12 cellular contexts compared by ENCODE assay signal in genomic region chr14:74582910-74583581, GRCh38. TPM values are rescaled to one million over a fixed set of nuclear protein-coding genes. Genes with fewer than 3 reads are reported as not detected.
DNase-seq lines count a peak whose midpoint lies in the region; TF ChIP-seq lines count a peak whose summit lies in the region.
"Had no signal": no experiment of that assay in that cellular context is flagged by ENCODE, and none has a peak within 500 bp of the region (broad histone marks: within the 10 kb centered on the region; RNA-seq: fewer than 3 reads in every experiment).

No MANE protein-coding gene starts in this region.

- no peak overlapping the region for H3K4me3 ChIP-seq in breast epithelium
- no peak overlapping the region for H3K4me3 ChIP-seq in skeletal muscle satellite cell (ENCODE audit: low read length)
- H3K4me3 ChIP-seq: left lung had no signal

- H3K27me3 ChIP-seq in breast epithelium (no peaks in the 10 kb centered on the region), skeletal muscle satellite cell (ENCODE audit: control insufficient read depth, insufficient read depth, low read length) (no peaks in the 10 kb centered on the region)
- H3K27me3 ChIP-seq: left lung had no signal

- CTCF ChIA-PET in Calu3 (lab: Charles Lee), result no interaction called here

- H3K9me3 Mint-ChIP-seq in Calu3 (ENCODE audit: low read depth, unreplicated experiment), result no peaks in the 10 kb centered on the region

- BruUV-seq in Calu3 (replicated peaks; lab: Mats Ljungman, UMichigan), result no TSS peak

- H3K4me3 Mint-ChIP-seq in Calu3 (ENCODE audit: low read depth, unreplicated experiment), result no peak overlapping the region

- peak overlapping the region; percentile 22 for H3K9ac ChIP-seq in skeletal muscle satellite cell (ENCODE audit: low read depth, low read length)

- peaks cover 14% of the 10 kb centered on the region for H3K4me1 Mint-ChIP-seq in Calu3 (ENCODE audit: low read depth, unreplicated experiment)

- TF ChIP-seq POLR2A in breast epithelium (IDR thresholded peaks at IDR 0.05), result no peak
- TF ChIP-seq POLR2A in erythroblast (IDR thresholded peaks at IDR 0.05; ENCODE audit: low read length), result no peak

- H3K9me3 ChIP-seq in breast epithelium, result no peaks in the 10 kb centered on the region
- H3K9me3 ChIP-seq in skeletal muscle satellite cell (replicated peaks; ENCODE audit: low read length), result no peaks in the 10 kb centered on the region
- H3K9me3 ChIP-seq: left lung had no signal

- peak overlapping the region; percentile 26 to 74 for H3K27ac ChIP-seq in breast epithelium
- H3K27ac ChIP-seq: left lung had no signal

- no peaks in the 10 kb centered on the region for H3K36me3 Mint-ChIP-seq in Calu3 (ENCODE audit: insufficient read depth, unreplicated experiment)

- no peaks in the 10 kb centered on the region for H3K36me3 ChIP-seq in breast epithelium
- H3K36me3 ChIP-seq in skeletal muscle satellite cell (ENCODE audit: insufficient read depth, low read length), result peaks cover 78% of the 10 kb centered on the region
- H3K36me3 ChIP-seq: left lung had no signal

- no peaks in the 10 kb centered on the region for H3K27me3 Mint-ChIP-seq in Calu3 (ENCODE audit: unreplicated experiment)

- TF ChIP-seq CTCF in breast epithelium (IDR thresholded peaks at IDR 0.05) (no peak), Calu3 (IDR thresholded peaks at IDR 0.05; ENCODE audit: unreplicated experiment) (no peak)

- peaks cover 4 to 12% of the 10 kb centered on the region in 2 donors for H3K4me1 ChIP-seq in breast epithelium
- H3K4me1 ChIP-seq in skeletal muscle satellite cell (ENCODE audit: control insufficient read depth, insufficient read depth, low read length), result peaks cover 64% of the 10 kb centered on the region

- H3K4me2 ChIP-seq in skeletal muscle satellite cell (ENCODE audit: low read length), result no peak overlapping the region

- intact Hi-C loops in breast epithelium (cut with DNase I; ENCODE audit: low total_unique reads) (no loop called here), cardiac septum (cut with DNase I) (no loop called here), Calu3 (cut with micrococcal nuclease; ENCODE audit: unreplicated experiment) (no loop called here)

- H3K27ac Mint-ChIP-seq in Calu3 (ENCODE audit: unreplicated experiment), result no peak overlapping the region

- peak; percentile 37 for DNase-seq in H4 (ENCODE audit: low spot score)
- no peak for DNase-seq in breast epithelium (ENCODE audit: low spot score in 2 of 2)
- DNase-seq in cardiac septum (ENCODE audit: low spot score), result peak; percentile 74
- DNase-seq in Ammon's horn (ENCODE audit: low spot score), result no peak
- no peak for DNase-seq in Calu3
- DNase-seq in globus pallidus (ENCODE audit: low spot score), result no peak
- no peak for DNase-seq in erythroblast (lab: John Stamatoyannopoulos, UW)
- DNase-seq: amygdala, left lung, NCI-H1105, T-helper 9 cell had no signal

RNA-seq across cellular contexts. Expression of gene LTBP2, which starts 29.0 kb away (rescaled TPM):
- 1.5 and 1.6 TPM in 2 replicates for total RNA-seq in H4 (2014; rRNA removed; shearing (Covaris generic))
- total RNA-seq in breast epithelium (10 to 100 TPM; 34.7 to 91.1 (median 79.0) TPM), cardiac septum (93.7 TPM), Calu3 (2022) (1.3 and 4.3 TPM in 2 replicates)
- total RNA-seq in skeletal muscle satellite cell (2012; rRNA removed), result 59.3 and 119 TPM in 2 replicates

Comparison
In these comparisons a context has a peak if more than half of its experiments do, and no peak if none do; other contexts are left out.
1. DNase-seq: peak in H4 (single experiment) and cardiac septum (single experiment); none in breast epithelium (0 of 2), Ammon's horn (single experiment), Calu3 (single experiment), globus pallidus (single experiment) and erythroblast (0 of 2).